ENCODE assay signal across 26 cellular contexts in genomic region chr11:29628584-29628983, GRCh38.
"Had no signal": no experiment of that assay in that cellular context is flagged by ENCODE, and none has a peak within 500 bp of the region (broad histone marks: within the 10 kb centered on the region; RNA-seq: fewer than 3 reads in every experiment).

No MANE protein-coding gene starts in this region.

- H3K9me3 Mint-ChIP-seq: nephron, type B pancreatic cell had no signal

- H3K27me3 Mint-ChIP-seq: naive B cell; stimulated activated naive CD8-positive, alpha-beta T cell treated with anti-CD3 and anti-CD28 coated beads, Interleukin-15, amount 100 ng/mL, for 72 hours had no signal

- H3K4me1 ChIP-seq: gastrocnemius medialis, left lung, psoas muscle, thyroid gland had no signal

- H3K4me3 Mint-ChIP-seq: naive B cell; nephron; stimulated activated naive CD8-positive, alpha-beta T cell treated with anti-CD3 and anti-CD28 coated beads, Interleukin-15, amount 100 ng/mL, for 72 hours; type B pancreatic cell had no signal

- H3K36me3 Mint-ChIP-seq: naive B cell, type B pancreatic cell had no signal

- H3K36me3 ChIP-seq: gastrocnemius medialis, left lung, ovary, thyroid gland had no signal

- H3K27ac Mint-ChIP-seq: naive B cell, nephron, type B pancreatic cell had no signal

- H3K4me3 ChIP-seq: dorsolateral prefrontal cortex, gastrocnemius medialis, left lung, ovary, psoas muscle, skin epidermis, thyroid gland had no signal

- H3K27ac ChIP-seq: dorsolateral prefrontal cortex, epithelial cell of prostate, gastrocnemius medialis, left lung, ovary, psoas muscle, skin epidermis, thyroid gland had no signal

- DNase-seq: caudate nucleus; cerebellar nuclear complex; dorsolateral prefrontal cortex; effector CD4-positive, alpha-beta T cell; foreskin fibroblast; gastrocnemius medialis; head of caudate nucleus; kidney; left lung; naive B cell; occipital lobe; ovary; posterior cingulate gyrus; psoas muscle; stimulated activated CD4-positive, alpha-beta T cell treated with anti-CD3 and anti-CD28 coated beads, Interleukin-15, amount 100 ng/mL, for 24 hours; stimulated activated CD4-positive, alpha-beta T cell treated with anti-CD3 and anti-CD28 coated beads, Interleukin-4, amount 100 ng/mL, for 1 hour; stimulated activated CD8-positive, alpha-beta memory T cell treated with anti-CD3 and anti-CD28 coated beads, Interleukin-4, amount 100 ng/mL, for 48 hours; stimulated activated naive CD4-positive, alpha-beta T cell; stimulated activated naive CD8-positive, alpha-beta T cell treated with anti-CD3 and anti-CD28 coated beads, Interleukin-15, amount 100 ng/mL, for 72 hours; thyroid gland had no signal

- ATAC-seq: esophagus mucosa; gastrocnemius medialis; left lung; psoas muscle; right cardiac atrium; stimulated activated naive CD8-positive, alpha-beta T cell treated with anti-CD3 and anti-CD28 coated beads, Interleukin-15, amount 100 ng/mL, for 72 hours had no signal

- H3K27me3 ChIP-seq: gastrocnemius medialis, left lung, ovary, thyroid gland had no signal

- H3K4me1 Mint-ChIP-seq: naive B cell; stimulated activated naive CD8-positive, alpha-beta T cell treated with anti-CD3 and anti-CD28 coated beads, Interleukin-15, amount 100 ng/mL, for 72 hours had no signal

- H3K9me3 ChIP-seq: gastrocnemius medialis, left lung, ovary, psoas muscle, thyroid gland had no signal
